In genomic region chr15:99409097-99409473, GRCh38 we compare ENCODE assay signal across 9 cellular contexts.
DNase-seq lines count a peak whose midpoint lies in the region; ATAC-seq and TF ChIP-seq lines count a peak whose summit lies in the region.
"Had no signal": no experiment of that assay in that cellular context is flagged by ENCODE, and none has a peak within 500 bp of the region (broad histone marks: within the 10 kb centered on the region; RNA-seq: fewer than 3 reads in every experiment).

No MANE protein-coding gene starts in this region.

- H3K4me3 ChIP-seq in HL-60 (replicated peaks; ENCODE audit: insufficient read depth, low read length) (no peak overlapping the region), foreskin fibroblast (ENCODE audit: low read depth in 1 of 2, low read length in 2 of 2) (no peak overlapping the region), parathyroid adenoma (ENCODE audit: low read depth, low read length) (no peak overlapping the region)

- no peak overlapping the region for H3K27ac Mint-ChIP-seq in T-helper 17 cell

- H3K4me3 Mint-ChIP-seq in T-helper 17 cell, result no peak overlapping the region

- peak overlapping the region; percentile 27 for H2AFZ ChIP-seq in parathyroid adenoma

- peaks cover 2% of the 10 kb centered on the region for H3K36me3 Mint-ChIP-seq in T-helper 17 cell (ENCODE audit: low read depth)

- H3K27me3 ChIP-seq in HL-60 (ENCODE audit: insufficient read depth, poor library complexity, severe bottlenecking) (no peaks in the 10 kb centered on the region), parathyroid adenoma (ENCODE audit: control insufficient read depth, insufficient read depth, low read length) (no peaks in the 10 kb centered on the region)

- ATAC-seq in T-helper 17 cell (peak; percentile 55), HG03432 (IDR thresholded peaks at IDR 0.05; ENCODE audit: unreplicated experiment) (no peak), GM21447 (IDR thresholded peaks at IDR 0.05; ENCODE audit: unreplicated experiment) (no peak)

- DNase-seq in DMS 273 (lab: John Stamatoyannopoulos, UW; ENCODE audit: unreplicated experiment) (peak; percentile 65), DMS 273 treated with DMSO at 0.1 percent for 48 hours (lab: John Stamatoyannopoulos, UW) (no peak), HL-60 (ENCODE audit: low read depth in 1 of 2, low spot score in 1 of 2) (peak in 1 of 2 experiments; percentile 35), T-helper 17 cell (no peak), foreskin fibroblast (peak; percentile 47 to 81)

- H3K36me3 ChIP-seq in parathyroid adenoma (ENCODE audit: control insufficient read depth, insufficient read depth, low read length), result no peaks in the 10 kb centered on the region

- H3K4me1 Mint-ChIP-seq in T-helper 17 cell, result no peaks in the 10 kb centered on the region

- peaks cover 3% of the 10 kb centered on the region for H3K4me1 ChIP-seq in parathyroid adenoma

- H3K9me3 ChIP-seq in T-helper 17 cell (ENCODE audit: control insufficient read depth, low read length, poor library complexity, severe bottlenecking), result no peaks in the 10 kb centered on the region
- no peaks in the 10 kb centered on the region for H3K9me3 ChIP-seq in parathyroid adenoma (ENCODE audit: control insufficient read depth, low read length)

- TF ChIP-seq CTCF in HL-60 (IDR thresholded peaks at IDR 0.05; ENCODE audit: insufficient read depth, low read length) (peak; percentile 38), foreskin fibroblast (IDR thresholded peaks at IDR 0.05; ENCODE audit: low read depth, low read length) (peak; percentile 56), parathyroid adenoma (IDR thresholded peaks at IDR 0.05) (peak; percentile 49)

- H3K9ac ChIP-seq in parathyroid adenoma, result no peak overlapping the region

- H3K27me3 Mint-ChIP-seq in T-helper 17 cell, result peaks cover 12% of the 10 kb centered on the region

- H3K4me2 ChIP-seq in parathyroid adenoma (ENCODE audit: low read length), result peak overlapping the region; percentile 25

- no peaks in the 10 kb centered on the region for H3K79me2 ChIP-seq in parathyroid adenoma

- H3K27ac ChIP-seq in HL-60 (replicated peaks), result no peak overlapping the region
- H3K27ac ChIP-seq in parathyroid adenoma, result no peak overlapping the region
- H3K27ac ChIP-seq: 22Rv1 had no signal

Comparison
In these comparisons a context has a peak if more than half of its experiments do, and no peak if none do; other contexts are left out.
1. DNase-seq: peak in DMS 273 (single experiment) and foreskin fibroblast (2 of 2); none in DMS 273 treated with DMSO at 0.1 percent for 48 hours (single experiment) and T-helper 17 cell (0 of 3).
2. Peak in every context shown above with its lines, with median percentiles within 50 percentile points of each other: CTCF ChIP-seq.